31 cellular contexts compared by ENCODE assay signal in genomic region chr5:6080436-6080835, GRCh38.
"Had no signal": no experiment of that assay in that cellular context is flagged by ENCODE, and none has a peak within 500 bp of the region (broad histone marks: within the 10 kb centered on the region; RNA-seq: fewer than 3 reads in every experiment).

No MANE protein-coding gene starts in this region.

- H3K27me3 ChIP-seq: neural progenitor cell, neutrophil, ovary, right lobe of liver, sigmoid colon, suprapubic skin, testis, tibial nerve, upper lobe of right lung, uterus had no signal

- H3K9me3 ChIP-seq: neutrophil, ovary, psoas muscle, right lobe of liver, sigmoid colon, suprapubic skin, testis, tibial nerve, upper lobe of right lung, uterus had no signal

- H2AFZ ChIP-seq: neural progenitor cell, parathyroid adenoma had no signal

- H3K27ac ChIP-seq: neural progenitor cell, neutrophil, ovary, parathyroid adenoma, psoas muscle, right lobe of liver, sigmoid colon, suprapubic skin, testis, tibial nerve, upper lobe of right lung, uterus had no signal

- ATAC-seq: naive thymus-derived CD4-positive, alpha-beta T cell; psoas muscle; right cardiac atrium; right lobe of liver; stimulated activated memory B cell treated with anti-CD40 and anti-IgM and Interleukin-4, amounts not matched to agents 10 μg/mL and 1 μg/mL and 100 μg/mL, for 72 hours; stimulated activated naive CD8-positive, alpha-beta T cell treated with anti-CD3 and anti-CD28 coated beads, Interleukin-15, amount 100 ng/mL, for 72 hours; stimulated activated naive CD8-positive, alpha-beta T cell treated with anti-CD3 and anti-CD28 coated beads, Interleukin-15, Interleukin-2, amounts not matched to agents 100 U/mL and 50 U/mL, for 24 hours; upper lobe of right lung had no signal

- H3K9me3 Mint-ChIP-seq: nephron; neural progenitor cell; stimulated activated naive CD8-positive, alpha-beta T cell treated with anti-CD3 and anti-CD28 coated beads, Interleukin-15, amount 100 ng/mL, for 72 hours; type B pancreatic cell had no signal

- H3K79me2 ChIP-seq: parathyroid adenoma had no signal

- H3K4me1 ChIP-seq: neural progenitor cell, parathyroid adenoma, psoas muscle, right lobe of liver, sigmoid colon, suprapubic skin, testis, tibial nerve, upper lobe of right lung, uterus had no signal

- DNase-seq: naive thymus-derived CD4-positive, alpha-beta T cell; natural killer cell; nucleus accumbens; ovary; posterior cingulate gyrus; psoas muscle; right cardiac atrium; right lobe of liver; sigmoid colon; small intestine; stimulated activated CD4-positive, alpha-beta T cell treated with anti-CD3 and anti-CD28 coated beads, Interleukin-15, amount 100 ng/mL, for 24 hours; stimulated activated CD4-positive, alpha-beta T cell treated with anti-CD3 and anti-CD28 coated beads, Interleukin-2, amount 100 ng/mL, for 24 hours; stimulated activated CD4-positive, alpha-beta T cell treated with anti-CD3 and anti-CD28 coated beads, Interleukin-2, amount 100 ng/mL, for 48 hours; stimulated activated CD4-positive, alpha-beta T cell treated with anti-CD3 and anti-CD28 coated beads, Interleukin-4, amount 100 ng/mL, for 4 hours; stimulated activated CD8-positive, alpha-beta memory T cell treated with anti-CD3 and anti-CD28 coated beads, Interleukin-4, amount 100 ng/mL, for 48 hours; stimulated activated naive CD4-positive, alpha-beta T cell; stimulated activated naive CD8-positive, alpha-beta T cell treated with anti-CD3 and anti-CD28 coated beads, Interleukin-15, amount 100 ng/mL, for 72 hours; stimulated activated naive CD8-positive, alpha-beta T cell treated with anti-CD3 and anti-CD28 coated beads, Interleukin-15, Interleukin-2, amounts not matched to agents 100 U/mL and 50 U/mL, for 24 hours; substantia nigra; testis; upper lobe of right lung; uterus had no signal

- H3K27ac Mint-ChIP-seq: naive thymus-derived CD4-positive, alpha-beta T cell; natural killer cell; nephron; neural progenitor cell; progenitor cell of endocrine pancreas; stimulated activated memory B cell treated with anti-CD40 and anti-IgM and Interleukin-4, amounts not matched to agents 10 μg/mL and 1 μg/mL and 100 μg/mL, for 72 hours; stimulated activated naive CD8-positive, alpha-beta T cell treated with anti-CD3 and anti-CD28 coated beads, Interleukin-15, amount 100 ng/mL, for 72 hours; type B pancreatic cell had no signal

- H3K9ac ChIP-seq: neural progenitor cell, parathyroid adenoma had no signal

- H3K4me3 Mint-ChIP-seq: naive thymus-derived CD4-positive, alpha-beta T cell; natural killer cell; nephron; neural progenitor cell; stimulated activated memory B cell treated with anti-CD40 and anti-IgM and Interleukin-4, amounts not matched to agents 10 μg/mL and 1 μg/mL and 100 μg/mL, for 72 hours; stimulated activated naive CD8-positive, alpha-beta T cell treated with anti-CD3 and anti-CD28 coated beads, Interleukin-15, amount 100 ng/mL, for 72 hours; type B pancreatic cell had no signal

- H3K4me1 Mint-ChIP-seq: naive thymus-derived CD4-positive, alpha-beta T cell; natural killer cell; stimulated activated memory B cell treated with anti-CD40 and anti-IgM and Interleukin-4, amounts not matched to agents 10 μg/mL and 1 μg/mL and 100 μg/mL, for 72 hours; stimulated activated naive CD8-positive, alpha-beta T cell treated with anti-CD3 and anti-CD28 coated beads, Interleukin-15, amount 100 ng/mL, for 72 hours had no signal

- H3K36me3 Mint-ChIP-seq: naive thymus-derived CD4-positive, alpha-beta T cell; natural killer cell; neural progenitor cell; stimulated activated memory B cell treated with anti-CD40 and anti-IgM and Interleukin-4, amounts not matched to agents 10 μg/mL and 1 μg/mL and 100 μg/mL, for 72 hours; type B pancreatic cell had no signal

- H3K4me3 ChIP-seq: neural progenitor cell, ovary, psoas muscle, right lobe of liver, sigmoid colon, suprapubic skin, testis, tibial nerve, upper lobe of right lung, uterus had no signal

- H3K36me3 ChIP-seq: neural progenitor cell, neutrophil, ovary, right lobe of liver, sigmoid colon, suprapubic skin, tibial nerve, upper lobe of right lung, uterus had no signal

- H3K4me2 ChIP-seq: neural progenitor cell had no signal

- H3K27me3 Mint-ChIP-seq: stimulated activated memory B cell treated with anti-CD40 and anti-IgM and Interleukin-4, amounts not matched to agents 10 μg/mL and 1 μg/mL and 100 μg/mL, for 72 hours had no signal
